In the genomic region with DNA sequence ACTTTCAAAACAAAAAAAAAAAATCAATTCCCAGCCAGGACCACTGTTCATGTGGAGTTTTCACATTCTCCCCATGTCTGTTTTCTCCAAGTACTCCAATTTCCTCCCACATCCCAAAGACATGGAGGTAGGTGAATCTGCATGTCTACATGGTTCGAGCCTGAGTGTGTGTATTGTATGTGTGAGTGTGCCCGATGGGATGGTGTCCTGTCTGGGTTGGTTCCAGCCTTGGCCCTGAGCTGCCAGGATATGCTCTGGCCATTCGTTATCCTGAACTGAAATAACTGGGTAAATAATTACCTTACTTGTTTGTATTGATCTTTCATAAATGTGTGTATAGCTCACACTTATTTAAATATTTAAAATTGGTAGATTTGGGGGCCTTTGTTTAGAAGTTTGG, we compare ENCODE assay signal across 1 cellular context.
TF ChIP-seq lines count a peak whose summit lies in the region.

No MANE protein-coding gene starts in this region.

TF ChIP-seq in WTC11, 78 proteins besides CTCF, POLR2A, EP300 and RAD21 (continued from another document):
- TF ChIP-seq, protein P1, sequence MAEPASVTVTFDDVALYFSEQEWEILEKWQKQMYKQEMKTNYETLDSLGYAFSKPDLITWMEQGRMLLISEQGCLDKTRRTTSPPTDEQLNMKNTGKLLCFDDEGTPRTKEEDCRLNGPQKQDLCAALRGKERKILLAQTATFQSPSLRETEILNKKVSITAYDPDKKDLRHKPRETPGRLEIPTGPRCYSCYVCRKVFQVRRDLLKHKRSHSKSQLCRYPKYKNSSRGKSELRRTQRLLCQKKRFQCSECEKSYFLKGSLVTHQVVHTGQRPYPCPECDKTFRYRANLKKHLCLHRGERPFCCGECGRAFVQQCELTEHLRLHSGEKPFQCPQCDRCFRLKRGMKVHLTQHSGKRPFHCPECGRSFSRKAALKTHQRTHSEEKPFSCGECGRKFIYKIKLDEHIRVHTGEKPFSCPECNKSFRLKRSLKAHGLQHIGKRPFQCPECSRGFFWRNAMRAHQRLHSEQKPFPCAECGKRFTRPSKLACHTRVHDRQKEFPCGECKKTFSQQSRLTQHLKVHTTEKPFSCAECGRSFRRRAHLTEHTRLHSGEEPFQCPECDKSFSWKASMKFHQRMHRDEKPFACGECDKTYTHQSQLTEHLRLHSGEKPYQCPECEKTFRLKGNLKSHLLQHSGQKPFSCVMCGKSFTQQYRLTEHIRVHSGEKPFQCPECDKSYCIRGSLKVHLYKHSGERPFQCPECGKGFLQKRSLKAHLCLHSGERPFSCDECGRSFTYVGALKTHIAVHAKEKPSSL (CRISPR knock-in tag; conservative IDR thresholded peaks at IDR 0.05), result no peak
- TF ChIP-seq ESRRA (CRISPR knock-in tag; IDR thresholded peaks at IDR 0.05; ENCODE audit: borderline replicate concordance) (no peak), NFE2L1 (CRISPR knock-in tag; IDR thresholded peaks at IDR 0.05) (no peak), ETV6 (CRISPR knock-in tag; IDR thresholded peaks at IDR 0.05) (no peak), JUN (CRISPR knock-in tag; IDR thresholded peaks at IDR 0.05) (no peak)
- TF ChIP-seq, protein P2, sequence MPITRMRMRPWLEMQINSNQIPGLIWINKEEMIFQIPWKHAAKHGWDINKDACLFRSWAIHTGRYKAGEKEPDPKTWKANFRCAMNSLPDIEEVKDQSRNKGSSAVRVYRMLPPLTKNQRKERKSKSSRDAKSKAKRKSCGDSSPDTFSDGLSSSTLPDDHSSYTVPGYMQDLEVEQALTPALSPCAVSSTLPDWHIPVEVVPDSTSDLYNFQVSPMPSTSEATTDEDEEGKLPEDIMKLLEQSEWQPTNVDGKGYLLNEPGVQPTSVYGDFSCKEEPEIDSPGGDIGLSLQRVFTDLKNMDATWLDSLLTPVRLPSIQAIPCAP (CRISPR knock-in tag; IDR thresholded peaks at IDR 0.05), result no peak
- TF ChIP-seq, protein P3, sequence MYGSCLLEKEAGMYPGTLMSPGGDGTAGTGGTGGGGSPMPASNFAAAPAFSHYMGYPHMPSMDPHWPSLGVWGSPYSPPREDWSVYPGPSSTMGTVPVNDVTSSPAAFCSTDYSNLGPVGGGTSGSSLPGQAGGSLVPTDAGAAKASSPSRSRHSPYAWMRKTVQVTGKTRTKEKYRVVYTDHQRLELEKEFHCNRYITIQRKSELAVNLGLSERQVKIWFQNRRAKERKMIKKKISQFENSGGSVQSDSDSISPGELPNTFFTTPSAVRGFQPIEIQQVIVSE (CRISPR knock-in tag; IDR thresholded peaks at IDR 0.05; ENCODE audit: borderline replicate concordance), result no peak
- TF ChIP-seq, protein P4, sequence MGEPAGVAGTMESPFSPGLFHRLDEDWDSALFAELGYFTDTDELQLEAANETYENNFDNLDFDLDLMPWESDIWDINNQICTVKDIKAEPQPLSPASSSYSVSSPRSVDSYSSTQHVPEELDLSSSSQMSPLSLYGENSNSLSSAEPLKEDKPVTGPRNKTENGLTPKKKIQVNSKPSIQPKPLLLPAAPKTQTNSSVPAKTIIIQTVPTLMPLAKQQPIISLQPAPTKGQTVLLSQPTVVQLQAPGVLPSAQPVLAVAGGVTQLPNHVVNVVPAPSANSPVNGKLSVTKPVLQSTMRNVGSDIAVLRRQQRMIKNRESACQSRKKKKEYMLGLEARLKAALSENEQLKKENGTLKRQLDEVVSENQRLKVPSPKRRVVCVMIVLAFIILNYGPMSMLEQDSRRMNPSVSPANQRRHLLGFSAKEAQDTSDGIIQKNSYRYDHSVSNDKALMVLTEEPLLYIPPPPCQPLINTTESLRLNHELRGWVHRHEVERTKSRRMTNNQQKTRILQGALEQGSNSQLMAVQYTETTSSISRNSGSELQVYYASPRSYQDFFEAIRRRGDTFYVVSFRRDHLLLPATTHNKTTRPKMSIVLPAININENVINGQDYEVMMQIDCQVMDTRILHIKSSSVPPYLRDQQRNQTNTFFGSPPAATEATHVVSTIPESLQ (CRISPR knock-in tag; IDR thresholded peaks at IDR 0.05), result no peak
